In genomic region chrX:83916525-83916924, GRCh38 we compare ENCODE assay signal across 10 cellular contexts. TPM values are rescaled to one million over a fixed set of nuclear protein-coding genes. Genes with fewer than 3 reads are reported as not detected.
DNase-seq lines count a peak whose midpoint lies in the region; ATAC-seq, FAIRE-seq and TF ChIP-seq lines count a peak whose summit lies in the region.
"Had no signal": no experiment of that assay in that cellular context is flagged by ENCODE, and none has a peak within 500 bp of the region (broad histone marks: within the 10 kb centered on the region; RNA-seq: fewer than 3 reads in every experiment).

No MANE protein-coding gene starts in this region.

- H3K4me1 ChIP-seq in DOHH2 (ENCODE audit: control insufficient read depth, low read length): no peaks in the 10 kb centered on the region
- no peaks in the 10 kb centered on the region for H3K4me1 ChIP-seq in keratinocyte (ENCODE audit: control insufficient read depth, extremely low read depth, insufficient read depth, low read length)
- H3K4me1 ChIP-seq: prostate gland had no signal

- no peaks in the 10 kb centered on the region for H4K20me1 ChIP-seq in DOHH2 (ENCODE audit: control insufficient read depth, insufficient read depth, low read depth, low read length)
- no peaks in the 10 kb centered on the region for H4K20me1 ChIP-seq in keratinocyte (ENCODE audit: control insufficient read depth, extremely low read depth, insufficient read depth, low read length)

- no peak for FAIRE-seq in keratinocyte (lab: Jason Lieb, UNC)

- H3K27ac ChIP-seq in DOHH2 (ENCODE audit: low read depth, low read length) (no peak overlapping the region), keratinocyte (ENCODE audit: control insufficient read depth, insufficient read depth, low read length) (no peak overlapping the region)
- H3K27ac ChIP-seq: prostate gland had no signal

- dilution Hi-C loops in keratinocyte (cut with MboI; ENCODE audit: extremely low pct_ligation_motif_present, low sequenced_read_pairs): no loop called here

- DNase-seq in HCEC 1CT: peak; percentile 17
- DNase-seq in SK-N-DZ (ENCODE audit: low spot score): peak; percentile 6
- no peak for DNase-seq in keratinocyte (ENCODE audit: low read depth, low spot score)
- no peak for DNase-seq in germinal center (ENCODE audit: low spot score)
- DNase-seq in middle frontal gyrus (ENCODE audit: extremely low spot score, low spot score): no peak
- no peak for DNase-seq in NCI-H524 (lab: John Stamatoyannopoulos, UW)
- DNase-seq: effector CD4-positive, alpha-beta T cell had no signal

- H3K9ac ChIP-seq in keratinocyte (ENCODE audit: control insufficient read depth, extremely low read depth, insufficient read depth, low read length): no peak overlapping the region

- no peaks in the 10 kb centered on the region for H3F3A ChIP-seq in DOHH2 (ENCODE audit: control insufficient read depth, insufficient read depth)

- H3K27me3 ChIP-seq in DOHH2 (ENCODE audit: control insufficient read depth, low read length) (no peaks in the 10 kb centered on the region), keratinocyte (ENCODE audit: control insufficient read depth, extremely low read depth, insufficient read depth, low read length) (no peaks in the 10 kb centered on the region)

- ATAC-seq in HG02763 (IDR thresholded peaks at IDR 0.05; ENCODE audit: unreplicated experiment): no peak

- H3K9me1 ChIP-seq in keratinocyte (ENCODE audit: control insufficient read depth, extremely low read depth, insufficient read depth, low read length): no peaks in the 10 kb centered on the region

- TF ChIP-seq CTCF in DOHH2 (IDR thresholded peaks at IDR 0.05; ENCODE audit: low read depth, low read length, poor library complexity, severe bottlenecking) (peak; percentile 35), keratinocyte (optimal IDR thresholded peaks at IDR 0.05 in 1 of 3, IDR thresholded peaks at IDR 0.05 in 1 of 3, conservative IDR thresholded peaks at IDR 0.05 in 1 of 3; ENCODE audit: extremely low read depth in 1 of 3, insufficient read depth in 2 of 3, low read length in 3 of 3) (peak; percentile 36 to 79 (median 52))

- H2AFZ ChIP-seq in keratinocyte (ENCODE audit: control insufficient read depth, low read length): no peak overlapping the region

- no peaks in the 10 kb centered on the region for H3K79me2 ChIP-seq in DOHH2 (ENCODE audit: control insufficient read depth, low read length)
- H3K79me2 ChIP-seq in keratinocyte (ENCODE audit: control insufficient read depth, insufficient read depth, low read length): no peaks in the 10 kb centered on the region

- H3K4me3 ChIP-seq in DOHH2 (ENCODE audit: low read length) (no peak overlapping the region), keratinocyte (ENCODE audit: control insufficient read depth in 2 of 3, extremely low read depth in 1 of 3, insufficient read depth in 2 of 3, low read depth in 1 of 3, low read length in 3 of 3) (no peak overlapping the region)
- H3K4me3 ChIP-seq: prostate gland had no signal

- no peak overlapping the region for H3K4me2 ChIP-seq in DOHH2 (ENCODE audit: low read length)
- H3K4me2 ChIP-seq in keratinocyte (ENCODE audit: control insufficient read depth, extremely low read depth, insufficient read depth, low read depth, low read length): no peak overlapping the region

- H3K36me3 ChIP-seq in DOHH2 (ENCODE audit: control insufficient read depth, low read length) (no peaks in the 10 kb centered on the region), keratinocyte (ENCODE audit: control insufficient read depth in 2 of 2, extremely low read depth in 1 of 2, insufficient read depth in 2 of 2, low read length in 2 of 2) (no peaks in the 10 kb centered on the region)
- H3K36me3 ChIP-seq: prostate gland had no signal

- no peaks in the 10 kb centered on the region for H3K9me2 ChIP-seq in DOHH2 (replicated peaks; ENCODE audit: control insufficient read depth, low read length)

- H3K9me3 ChIP-seq in DOHH2 (ENCODE audit: control insufficient read depth, insufficient read depth, low read length) (no peaks in the 10 kb centered on the region), keratinocyte (ENCODE audit: control insufficient read depth, low read depth, low read length) (no peaks in the 10 kb centered on the region)
- H3K9me3 ChIP-seq: prostate gland had no signal

RNA-seq across cellular contexts. Expression of gene CYLC1, which starts 55.6 kb away (rescaled TPM):
- polyA plus RNA-seq in SK-N-DZ (2014; cell fraction: cytosol; rRNA removed): not detected in 2 replicates
- polyA plus RNA-seq in SK-N-DZ (2014; cell fraction: nucleus; rRNA removed): not detected in 2 replicates
- polyA plus RNA-seq in keratinocyte: not detected in 3 replicates
- polyA plus RNA-seq in keratinocyte (2011; ENCODE audit: low read depth): not detected
- not detected in 2 replicates for polyA plus RNA-seq in keratinocyte (2011; cell fraction: cytosol; rRNA removed)
- not detected in 2 replicates for polyA plus RNA-seq in keratinocyte (2011; cell fraction: nucleus; rRNA removed)
- not detected in 2 replicates for polyA plus RNA-seq in keratinocyte (2012; ENCODE audit: low replicate concordance)
- polyA minus RNA-seq in keratinocyte: not detected in 3 replicates
- polyA minus RNA-seq in keratinocyte (2011; cell fraction: cytosol; rRNA and poly(A)+ RNA removed): not detected
- not detected in 2 replicates for polyA minus RNA-seq in keratinocyte (2011; cell fraction: nucleus; rRNA and poly(A)+ RNA removed)

Comparison
In these comparisons a context has a peak if more than half of its experiments do, and no peak if none do; other contexts are left out.
1. DNase-seq: peak in HCEC 1CT (single experiment) and SK-N-DZ (single experiment); none in keratinocyte (single experiment), germinal center (single experiment), middle frontal gyrus (single experiment) and NCI-H524 (0 of 2).